ENCODE assay signal across 22 cellular contexts in the genomic region with DNA sequence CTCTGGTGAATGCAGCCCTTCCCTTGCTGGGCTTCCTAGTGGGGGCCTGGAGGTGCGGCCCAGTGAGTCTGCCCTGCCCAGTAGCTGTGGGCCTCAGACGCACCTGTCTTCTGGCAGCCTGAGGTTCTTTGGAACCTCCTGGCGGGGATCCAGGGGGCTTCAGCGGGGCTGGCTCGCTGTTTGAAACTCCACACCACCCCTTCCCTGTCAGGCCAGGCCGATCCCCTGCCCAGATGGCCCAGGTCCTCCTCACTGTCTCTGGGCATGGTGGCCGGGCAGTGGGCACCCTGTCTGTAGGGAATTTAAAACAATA. TPM values are rescaled to one million over a fixed set of nuclear protein-coding genes. Genes with fewer than 3 reads are reported as not detected.
A peak's percentile ranks its signal among the peaks of the same experiment; 100 is the strongest.
DNase-seq lines count a peak whose midpoint lies in the region; ATAC-seq, FAIRE-seq and TF ChIP-seq lines count a peak whose summit lies in the region.
"Had no signal": no experiment of that assay in that cellular context is flagged by ENCODE, and none has a peak within 500 bp of the region (broad histone marks: within the 10 kb centered on the region; RNA-seq: fewer than 3 reads in every experiment).

No MANE protein-coding gene starts in this region.

- no peak overlapping the region for H3K27ac ChIP-seq in Panc1 (ENCODE audit: low read length)
- H3K27ac ChIP-seq in kidney (ENCODE audit: low read depth in 2 of 2, low read length in 2 of 2) = no peak overlapping the region
- H3K27ac ChIP-seq: HL-60, RWPE1 had no signal

- POLR2A ChIA-PET in activated CD8-positive, alpha-beta T cell treated with anti-CD3 and anti-CD28 coated beads, Interleukin-2, amount 10 ng/mL, durations not matched to agents 7 days and 5 days (lab: Charles Lee) = no interaction called here
- POLR2A ChIA-PET in activated CD8-positive, alpha-beta T cell treated with anti-CD3 and anti-CD28 coated beads for 36 hours (lab: Charles Lee) = no interaction called here
- POLR2A ChIA-PET in Panc1 (lab: Charles Lee) = no interaction called here

- H3K4me3 ChIP-seq in Panc1 (ENCODE audit: low read depth in 2 of 2, low read length in 2 of 2) (no peak overlapping the region), kidney (ENCODE audit: low read length in 2 of 2) (no peak overlapping the region)
- H3K4me3 ChIP-seq: GM12878, K562 had no signal

- CTCF ChIA-PET in activated CD8-positive, alpha-beta T cell treated with anti-CD3 and anti-CD28 coated beads, Interleukin-2, amount 10 ng/mL, durations not matched to agents 7 days and 5 days (lab: Charles Lee) = no interaction called here
- CTCF ChIA-PET in activated CD8-positive, alpha-beta T cell treated with anti-CD3 and anti-CD28 coated beads for 36 hours (lab: Charles Lee) = no interaction called here
- CTCF ChIA-PET in Panc1 (lab: Charles Lee) = no interaction called here

- no peaks in the 10 kb centered on the region for H3K36me3 Mint-ChIP-seq in activated CD8-positive, alpha-beta T cell treated with anti-CD3 and anti-CD28 coated beads, Interleukin-2, amount 10 ng/mL, durations not matched to agents 7 days and 5 days (ENCODE audit: low read depth)
- H3K36me3 Mint-ChIP-seq in activated CD8-positive, alpha-beta T cell treated with anti-CD3 and anti-CD28 coated beads for 36 hours (ENCODE audit: low read depth) = no peaks in the 10 kb centered on the region
- H3K36me3 Mint-ChIP-seq: CD4-positive, CD25-positive, alpha-beta regulatory T cell had no signal

- intact Hi-C loops in activated CD8-positive, alpha-beta T cell treated with anti-CD3 and anti-CD28 coated beads for 36 hours (cut with micrococcal nuclease) = no loop called here
- intact Hi-C loops in Panc1 (cut with micrococcal nuclease; ENCODE audit: unreplicated experiment) (no loop called here), kidney (cut with DNase I) (no loop called here), sciatic nerve (cut with DNase I) (no loop called here)

- no peak for FAIRE-seq in kidney (lab: Jason Lieb, UNC)
- FAIRE-seq: GM12878, GM19239, K562 had no signal

- ATAC-seq in activated CD8-positive, alpha-beta T cell treated with anti-CD3 and anti-CD28 coated beads, Interleukin-2, amount 10 ng/mL, durations not matched to agents 7 days and 5 days = no peak
- no peak for ATAC-seq in activated CD8-positive, alpha-beta T cell treated with anti-CD3 and anti-CD28 coated beads for 36 hours
- ATAC-seq in Panc1 (0 out of 2 replicates have a peak, but pooled peaks have one; percentile 32), sciatic nerve (no peak), HG03432 (IDR thresholded peaks at IDR 0.05; ENCODE audit: unreplicated experiment) (no peak)
- ATAC-seq: GM12878 had no signal

- no peaks in the 10 kb centered on the region for H3K4me1 Mint-ChIP-seq in activated CD8-positive, alpha-beta T cell treated with anti-CD3 and anti-CD28 coated beads, Interleukin-2, amount 10 ng/mL, durations not matched to agents 7 days and 5 days (ENCODE audit: low read depth)
- H3K4me1 Mint-ChIP-seq in activated CD8-positive, alpha-beta T cell treated with anti-CD3 and anti-CD28 coated beads for 36 hours (ENCODE audit: low read depth) = peaks cover 2% of the 10 kb centered on the region

- H3K36me3 ChIP-seq in Panc1 (ENCODE audit: control insufficient read depth, insufficient read depth, low read length) (no peaks in the 10 kb centered on the region), kidney (ENCODE audit: control insufficient read depth in 1 of 2, insufficient read depth in 2 of 2, low read length in 2 of 2) (no peaks in the 10 kb centered on the region)

- peaks cover 14% of the 10 kb centered on the region for H3K27me3 Mint-ChIP-seq in activated CD8-positive, alpha-beta T cell treated with anti-CD3 and anti-CD28 coated beads, Interleukin-2, amount 10 ng/mL, durations not matched to agents 7 days and 5 days (ENCODE audit: low read depth)
- H3K27me3 Mint-ChIP-seq in activated CD8-positive, alpha-beta T cell treated with anti-CD3 and anti-CD28 coated beads for 36 hours = peaks cover 41% of the 10 kb centered on the region

- H3K9me3 Mint-ChIP-seq in activated CD8-positive, alpha-beta T cell treated with anti-CD3 and anti-CD28 coated beads, Interleukin-2, amount 10 ng/mL, durations not matched to agents 7 days and 5 days (ENCODE audit: insufficient read depth) = no peaks in the 10 kb centered on the region
- no peaks in the 10 kb centered on the region for H3K9me3 Mint-ChIP-seq in activated CD8-positive, alpha-beta T cell treated with anti-CD3 and anti-CD28 coated beads for 36 hours

- TF ChIP-seq CTCF in activated CD8-positive, alpha-beta T cell treated with anti-CD3 and anti-CD28 coated beads for 36 hours (IDR thresholded peaks at IDR 0.05) = no peak
- no peak for TF ChIP-seq CTCF in Panc1 (IDR thresholded peaks at IDR 0.05)
- no peak for TF ChIP-seq CTCF in kidney (IDR thresholded peaks at IDR 0.05; ENCODE audit: borderline replicate concordance, extremely low read depth, insufficient read depth)

- H3K4me1 ChIP-seq in Panc1 (ENCODE audit: control insufficient read depth, insufficient read depth, low read length) = no peaks in the 10 kb centered on the region
- H3K4me1 ChIP-seq in kidney (ENCODE audit: control insufficient read depth in 1 of 2, insufficient read depth in 1 of 2, low read depth in 1 of 2, low read length in 2 of 2) = no peaks in the 10 kb centered on the region

- H3K27ac Mint-ChIP-seq in activated CD8-positive, alpha-beta T cell treated with anti-CD3 and anti-CD28 coated beads, Interleukin-2, amount 10 ng/mL, durations not matched to agents 7 days and 5 days = no peak overlapping the region
- no peak overlapping the region for H3K27ac Mint-ChIP-seq in activated CD8-positive, alpha-beta T cell treated with anti-CD3 and anti-CD28 coated beads for 36 hours
- H3K27ac Mint-ChIP-seq: CD4-positive, CD25-positive, alpha-beta regulatory T cell had no signal

- H3K9ac ChIP-seq in kidney (ENCODE audit: low read length in 2 of 2) = no peak overlapping the region

- in situ Hi-C loops in Panc1 (cut with HindIII; ENCODE audit: low pct_unique_long_range_greater_than_20kb, low sequenced_read_pairs) = no loop called here

- H3K27me3 ChIP-seq in Panc1 (ENCODE audit: control insufficient read depth, insufficient read depth, low read length) = no peaks in the 10 kb centered on the region

- H3K4me3 Mint-ChIP-seq in activated CD8-positive, alpha-beta T cell treated with anti-CD3 and anti-CD28 coated beads, Interleukin-2, amount 10 ng/mL, durations not matched to agents 7 days and 5 days = no peak overlapping the region
- H3K4me3 Mint-ChIP-seq in activated CD8-positive, alpha-beta T cell treated with anti-CD3 and anti-CD28 coated beads for 36 hours = no peak overlapping the region
- H3K4me3 Mint-ChIP-seq: CD4-positive, CD25-positive, alpha-beta regulatory T cell had no signal

- H3K9me3 ChIP-seq in Panc1 (ENCODE audit: control insufficient read depth, insufficient read depth, low read depth, low read length) = no peaks in the 10 kb centered on the region
- no peaks in the 10 kb centered on the region for H3K9me3 ChIP-seq in kidney (ENCODE audit: control insufficient read depth in 1 of 2, low read length in 2 of 2)

- DNase-seq in activated CD8-positive, alpha-beta T cell treated with anti-CD3 and anti-CD28 coated beads, Interleukin-2, amount 10 ng/mL, durations not matched to agents 7 days and 5 days = peak; percentile 14
- no peak for DNase-seq in activated CD8-positive, alpha-beta T cell treated with anti-CD3 and anti-CD28 coated beads for 36 hours
- DNase-seq in Panc1 (ENCODE audit: low read depth, low spot score) (no peak), kidney (peak; percentile 65), sciatic nerve (ENCODE audit: low spot score) (peak; percentile 42), NCI-H82 treated with DMSO at 0.1 percent for 48 hours (lab: John Stamatoyannopoulos, UW; ENCODE audit: unreplicated experiment) (no peak)
- no peak for DNase-seq in effector CD4-positive, alpha-beta T cell
- DNase-seq: AML-193; CD4-positive, CD25-positive, alpha-beta regulatory T cell; DMS79; NCI-H1436 treated with DMSO at 0.1 percent for 48 hours; NCI-H2081 treated with DMSO at 0.1 percent for 48 hours; NCI-H2227 treated with DMSO at 0.1 percent for 48 hours; NK-92 treated with Interleukin-12 subunit alpha and Interleukin-12 subunit beta, amount 100 ng/mL, for 24 hours; OCI-M1 had no signal

- BruUV-seq in Panc1 (replicated peaks; lab: Mats Ljungman, UMichigan) = no TSS peak

RNA-seq across cellular contexts. Expression of a gene that starts 10.7 kb away (rescaled TPM):
- not detected for total RNA-seq in activated CD8-positive, alpha-beta T cell treated with anti-CD3 and anti-CD28 coated beads, Interleukin-2, amount 10 ng/mL, durations not matched to agents 7 days and 5 days
- not detected for total RNA-seq in activated CD8-positive, alpha-beta T cell treated with anti-CD3 and anti-CD28 coated beads for 36 hours
- total RNA-seq in Panc1 (2021; ENCODE audit: unreplicated experiment) = not detected
- not detected for polyA plus RNA-seq in Panc1 (2012; ENCODE audit: insufficient read length)
- total RNA-seq in kidney = not detected
- polyA plus RNA-seq in kidney (ENCODE audit: insufficient read depth, low read depth, low replicate concordance) = not detected
- total RNA-seq in sciatic nerve = not detected
- total RNA-seq: CD4-positive, CD25-positive, alpha-beta regulatory T cell; G401; GM12878; K562 had no signal
- polyA plus RNA-seq: CD4-positive, CD25-positive, alpha-beta regulatory T cell; GM12878; K562 had no signal

Comparison
In these comparisons a context has a peak if more than half of its experiments do, and no peak if none do; other contexts are left out.
1. DNase-seq: peak in activated CD8-positive, alpha-beta T cell treated with anti-CD3 and anti-CD28 coated beads, Interleukin-2, amount 10 ng/mL, durations not matched to agents 7 days and 5 days (single experiment), kidney (single experiment) and sciatic nerve (single experiment); none in activated CD8-positive, alpha-beta T cell treated with anti-CD3 and anti-CD28 coated beads for 36 hours (single experiment), Panc1 (single experiment), NCI-H82 treated with DMSO at 0.1 percent for 48 hours (single experiment) and effector CD4-positive, alpha-beta T cell (single experiment).